7 cellular contexts compared by ENCODE assay signal in the genomic region with DNA sequence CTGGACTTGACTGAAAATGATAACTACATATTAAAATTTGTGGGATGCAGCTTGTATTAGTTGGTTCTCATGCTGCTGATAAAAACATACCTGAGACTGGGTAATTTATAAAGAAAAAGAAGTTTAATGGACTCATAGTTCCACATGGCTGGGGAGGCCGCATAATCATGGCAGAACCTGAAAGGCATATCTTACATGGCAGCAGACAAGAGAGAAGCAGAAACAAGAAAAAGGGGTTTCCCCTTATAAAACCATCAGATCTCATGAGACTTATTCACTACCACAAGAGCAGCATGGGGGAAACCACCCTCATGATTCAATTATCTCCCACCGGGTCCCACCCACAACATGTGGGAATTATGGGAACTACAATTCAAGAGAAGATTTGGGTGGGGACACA.
A peak's percentile ranks its signal among the peaks of the same experiment; 100 is the strongest.
DNase-seq lines count a peak whose midpoint lies in the region; ATAC-seq and TF ChIP-seq lines count a peak whose summit lies in the region.
"Not testable (repeated sequence)": the region's sequence is repeated elsewhere in the genome, so short reads cannot be mapped to it uniquely, and the experiment has no call there.

No MANE protein-coding gene starts in this region.

- not testable (repeated sequence) for H3K9me3 Mint-ChIP-seq in activated B cell treated with CpG ODN at 0.5 μM for 24 hours; activated CD4-positive, alpha-beta T cell treated with anti-CD3 and anti-CD28 coated beads for 36 hours (ENCODE audit: low read depth); activated CD8-positive, alpha-beta T cell treated with anti-CD3 and anti-CD28 coated beads for 36 hours
- peaks cover 0 to 17% (median 10%) of the 10 kb centered on the region in 7 donors for H3K9me3 Mint-ChIP-seq in naive B cell
- H3K9me3 Mint-ChIP-seq in stimulated activated naive B cell treated with anti-CD40 and anti-IgM and Interleukin-4, amounts not matched to agents 10 μg/mL and 1 μg/mL and 100 μg/mL, for 72 hours = peaks cover 10 to 12% of the 10 kb centered on the region in 2 donors

- POLR2A ChIA-PET in activated B cell treated with CpG ODN at 0.5 μM for 24 hours (lab: Charles Lee); activated CD4-positive, alpha-beta T cell treated with anti-CD3 and anti-CD28 coated beads for 36 hours (lab: Charles Lee); activated CD8-positive, alpha-beta T cell treated with anti-CD3 and anti-CD28 coated beads for 36 hours (lab: Charles Lee): not testable (repeated sequence)

- H3K4me1 Mint-ChIP-seq in activated B cell treated with CpG ODN at 0.5 μM for 24 hours; activated CD4-positive, alpha-beta T cell treated with anti-CD3 and anti-CD28 coated beads for 36 hours; activated CD8-positive, alpha-beta T cell treated with anti-CD3 and anti-CD28 coated beads for 36 hours (ENCODE audit: low read depth); naive B cell; stimulated activated naive B cell treated with anti-CD40 and anti-IgM and Interleukin-4, amounts not matched to agents 10 μg/mL and 1 μg/mL and 100 μg/mL, for 72 hours: not testable (repeated sequence)

- intact Hi-C loops in activated B cell treated with CpG ODN at 0.5 μM for 24 hours (cut with micrococcal nuclease) = not testable (repeated sequence)
- intact Hi-C loops in activated CD4-positive, alpha-beta T cell treated with anti-CD3 and anti-CD28 coated beads for 36 hours (cut with DNase I, micrococcal nuclease) = loop anchor here in 1 of 2 experiments (10.0 kb wide), 1 partner anchor 318 kb away; no protein-coding TSS in a partner anchor
- intact Hi-C loops in activated CD8-positive, alpha-beta T cell treated with anti-CD3 and anti-CD28 coated beads for 36 hours (cut with micrococcal nuclease) = loop anchor here (10.0 kb wide), 1 partner anchor 318 kb away; no protein-coding TSS in a partner anchor

- DNase-seq in activated B cell treated with CpG ODN at 0.5 μM for 24 hours; stimulated activated naive B cell treated with anti-CD40 and anti-IgM and Interleukin-4, amounts not matched to agents 10 μg/mL and 1 μg/mL and 100 μg/mL, for 72 hours: not testable (repeated sequence)
- DNase-seq in activated CD4-positive, alpha-beta T cell treated with anti-CD3 and anti-CD28 coated beads for 36 hours = peak; percentile 4
- peak; percentile 14 for DNase-seq in activated CD8-positive, alpha-beta T cell treated with anti-CD3 and anti-CD28 coated beads for 36 hours
- DNase-seq in kidney tubule cell (ENCODE audit: low spot score) = peak; percentile 14
- peak; percentile 22 for DNase-seq in naive B cell
- peak; percentile 2 for DNase-seq in stimulated activated CD4-positive, alpha-beta T cell treated with anti-CD3 and anti-CD28 coated beads, Interleukin-15, amount 100 ng/mL, for 24 hours

- H3K27me3 Mint-ChIP-seq in activated B cell treated with CpG ODN at 0.5 μM for 24 hours; activated CD4-positive, alpha-beta T cell treated with anti-CD3 and anti-CD28 coated beads for 36 hours; activated CD8-positive, alpha-beta T cell treated with anti-CD3 and anti-CD28 coated beads for 36 hours: not testable (repeated sequence)
- peaks cover 19 to 36% (median 31%) of the 10 kb centered on the region in 3 donors for H3K27me3 Mint-ChIP-seq in naive B cell
- H3K27me3 Mint-ChIP-seq in stimulated activated naive B cell treated with anti-CD40 and anti-IgM and Interleukin-4, amounts not matched to agents 10 μg/mL and 1 μg/mL and 100 μg/mL, for 72 hours = peaks cover 15 to 48% of the 10 kb centered on the region in 2 donors

- ATAC-seq in activated B cell treated with CpG ODN at 0.5 μM for 24 hours (ENCODE audit: low read depth) (peak; percentile 37), naive B cell (ENCODE audit: low read depth in 2 of 2) (peak; percentile 45 to 79)
- peak; percentile 19 for ATAC-seq in activated CD4-positive, alpha-beta T cell treated with anti-CD3 and anti-CD28 coated beads for 36 hours
- not testable (repeated sequence) for ATAC-seq in activated CD8-positive, alpha-beta T cell treated with anti-CD3 and anti-CD28 coated beads for 36 hours
- peak; percentile 60 to 69 for ATAC-seq in stimulated activated naive B cell treated with anti-CD40 and anti-IgM and Interleukin-4, amounts not matched to agents 10 μg/mL and 1 μg/mL and 100 μg/mL, for 72 hours (replicated peaks)

- H3K4me3 Mint-ChIP-seq in activated B cell treated with CpG ODN at 0.5 μM for 24 hours; activated CD4-positive, alpha-beta T cell treated with anti-CD3 and anti-CD28 coated beads for 36 hours; activated CD8-positive, alpha-beta T cell treated with anti-CD3 and anti-CD28 coated beads for 36 hours; naive B cell; stimulated activated naive B cell treated with anti-CD40 and anti-IgM and Interleukin-4, amounts not matched to agents 10 μg/mL and 1 μg/mL and 100 μg/mL, for 72 hours: not testable (repeated sequence)

- H3K27ac Mint-ChIP-seq in activated B cell treated with CpG ODN at 0.5 μM for 24 hours; activated CD4-positive, alpha-beta T cell treated with anti-CD3 and anti-CD28 coated beads for 36 hours; activated CD8-positive, alpha-beta T cell treated with anti-CD3 and anti-CD28 coated beads for 36 hours: not testable (repeated sequence)
- peak overlapping the region in 1 of 6 donors; percentile 39 for H3K27ac Mint-ChIP-seq in naive B cell
- H3K27ac Mint-ChIP-seq in stimulated activated naive B cell treated with anti-CD40 and anti-IgM and Interleukin-4, amounts not matched to agents 10 μg/mL and 1 μg/mL and 100 μg/mL, for 72 hours = peak overlapping the region; percentile 20

- CTCF ChIA-PET in activated B cell treated with CpG ODN at 0.5 μM for 24 hours (lab: Charles Lee); activated CD8-positive, alpha-beta T cell treated with anti-CD3 and anti-CD28 coated beads for 36 hours (lab: Charles Lee): not testable (repeated sequence)
- CTCF ChIA-PET in activated CD4-positive, alpha-beta T cell treated with anti-CD3 and anti-CD28 coated beads for 36 hours (lab: Charles Lee) = interaction anchor here (0.5 kb wide), 1 partner anchor 16 kb away, joined by 3 read pairs; no protein-coding TSS in a partner anchor

- not testable (repeated sequence) for H3K36me3 Mint-ChIP-seq in activated B cell treated with CpG ODN at 0.5 μM for 24 hours (ENCODE audit: low read depth); activated CD4-positive, alpha-beta T cell treated with anti-CD3 and anti-CD28 coated beads for 36 hours (ENCODE audit: low read depth); activated CD8-positive, alpha-beta T cell treated with anti-CD3 and anti-CD28 coated beads for 36 hours (ENCODE audit: low read depth); naive B cell; stimulated activated naive B cell treated with anti-CD40 and anti-IgM and Interleukin-4, amounts not matched to agents 10 μg/mL and 1 μg/mL and 100 μg/mL, for 72 hours

- TF ChIP-seq CTCF in activated B cell treated with CpG ODN at 0.5 μM for 24 hours (IDR thresholded peaks at IDR 0.05); activated CD8-positive, alpha-beta T cell treated with anti-CD3 and anti-CD28 coated beads for 36 hours (IDR thresholded peaks at IDR 0.05): not testable (repeated sequence)
